ENCODE assay signal across 9 cellular contexts in the genomic region with DNA sequence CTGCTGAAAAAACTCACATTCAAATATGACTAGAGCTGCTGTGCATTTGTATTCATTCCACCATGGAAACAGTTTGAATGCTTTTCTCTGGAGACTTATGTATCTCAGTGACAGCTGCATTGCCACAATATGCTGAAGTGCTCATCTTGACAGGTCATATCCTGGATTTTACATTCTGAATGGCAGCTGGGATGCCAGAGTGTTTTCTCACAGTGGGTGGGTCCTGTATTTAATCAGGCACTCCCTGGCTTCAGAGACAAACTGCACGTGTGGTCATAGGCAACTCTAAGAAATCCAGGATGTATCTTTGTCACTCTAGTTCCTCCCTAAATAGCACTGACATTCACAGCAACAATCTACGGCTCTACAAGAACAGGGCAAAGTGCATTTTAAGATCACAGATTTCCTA.
DNase-seq lines count a peak whose midpoint lies in the region; ATAC-seq and TF ChIP-seq lines count a peak whose summit lies in the region.
"Had no signal": no experiment of that assay in that cellular context is flagged by ENCODE, and none has a peak within 500 bp of the region (broad histone marks: within the 10 kb centered on the region; RNA-seq: fewer than 3 reads in every experiment).

No MANE protein-coding gene starts in this region.

- no peaks in the 10 kb centered on the region for H3K27me3 ChIP-seq in CD4-positive, CD25-positive, alpha-beta regulatory T cell (ENCODE audit: control insufficient read depth, insufficient read depth, low read length)
- no peaks in the 10 kb centered on the region for H3K27me3 ChIP-seq in PC-3 (ENCODE audit: low read length)
- no peaks in the 10 kb centered on the region for H3K27me3 ChIP-seq in heart left ventricle

- in situ Hi-C loops in GM13976 (cut with MboI; ENCODE audit: low sequenced_read_pairs, unreplicated experiment): no loop called here

- peak overlapping the region; percentile 56 to 68 (median 60) for H3K27ac Mint-ChIP-seq in CD4-positive, CD25-positive, alpha-beta regulatory T cell
- no peak overlapping the region for H3K27ac Mint-ChIP-seq in endothelial cell (ENCODE audit: unreplicated experiment)

- CTCF ChIA-PET in PC-3 (lab: Charles Lee): interaction anchor here (0.9 kb wide), 1 partner anchor 14 kb away, joined by 4 read pairs; no protein-coding TSS in a partner anchor

- H3K27me3 Mint-ChIP-seq in CD4-positive, CD25-positive, alpha-beta regulatory T cell: no peaks in the 10 kb centered on the region
- H3K27me3 Mint-ChIP-seq in endothelial cell (ENCODE audit: unreplicated experiment): no peaks in the 10 kb centered on the region

- DNase-seq in CD4-positive, CD25-positive, alpha-beta regulatory T cell: no peak
- DNase-seq in PC-3 (peak; percentile 94), heart left ventricle (peak in 2 of 5 donors; percentile 12 to 43), epidermal melanocyte (ENCODE audit: insufficient read length, low spot score) (no peak), endothelial cell (ENCODE audit: low spot score) (no peak), GM13976 (ENCODE audit: low spot score) (no peak)

- H4K20me1 ChIP-seq in PC-3 (ENCODE audit: low read length): no peaks in the 10 kb centered on the region

- peak overlapping the region; percentile 62 for H2AFZ ChIP-seq in PC-3 (ENCODE audit: low read length)

- H3K36me3 Mint-ChIP-seq in CD4-positive, CD25-positive, alpha-beta regulatory T cell: peaks cover 18% of the 10 kb centered on the region
- no peaks in the 10 kb centered on the region for H3K36me3 Mint-ChIP-seq in endothelial cell (ENCODE audit: low read depth, unreplicated experiment)

- intact Hi-C loops in PC-3 (cut with micrococcal nuclease) (loop anchor here (1.0 to 5.0 kb wide), 3 partner anchors 75 to 193 kb away; a partner anchor contains a TSS), heart left ventricle (cut with DNase I) (loop anchor here in 1 of 10 donors (5.0 kb wide), 1 partner anchor 75 kb away; a partner anchor contains a TSS)

- POLR2A ChIA-PET in PC-3 (lab: Charles Lee; ENCODE audit: unreplicated experiment): no interaction called here

- no peak overlapping the region; the same call in 1 of the 2 replicates for H3K9ac ChIP-seq in PC-3 (ENCODE audit: low read length)

- TF ChIP-seq POLR2A in heart left ventricle (IDR thresholded peaks at IDR 0.05): no peak

- H3K4me2 ChIP-seq in PC-3 (ENCODE audit: low read length): peak overlapping the region; percentile 58

- WGBS in heart left ventricle, 4 donors: 8 to 15% (median 9%) methylated on average over 2 of the region's 2 CpGs

- H3K9me3 Mint-ChIP-seq in CD4-positive, CD25-positive, alpha-beta regulatory T cell: no peaks in the 10 kb centered on the region
- H3K9me3 Mint-ChIP-seq in endothelial cell (ENCODE audit: unreplicated experiment): no peaks in the 10 kb centered on the region

- H3K36me3 ChIP-seq in CD4-positive, CD25-positive, alpha-beta regulatory T cell (ENCODE audit: control insufficient read depth, insufficient read depth, low read length): no peaks in the 10 kb centered on the region
- H3K36me3 ChIP-seq in PC-3 (ENCODE audit: low read depth, low read length) (no peaks in the 10 kb centered on the region), heart left ventricle (no peaks in the 10 kb centered on the region)

- H3K4me1 Mint-ChIP-seq in CD4-positive, CD25-positive, alpha-beta regulatory T cell: peaks cover 27 to 52% (median 46%) of the 10 kb centered on the region in 4 donors
- peaks cover 10% of the 10 kb centered on the region for H3K4me1 Mint-ChIP-seq in endothelial cell (ENCODE audit: unreplicated experiment)

- peaks cover 12% of the 10 kb centered on the region for H3K4me1 ChIP-seq in CD4-positive, CD25-positive, alpha-beta regulatory T cell (ENCODE audit: control insufficient read depth, insufficient read depth, low read length, poor library complexity, severe bottlenecking)
- H3K4me1 ChIP-seq in PC-3 (ENCODE audit: insufficient read depth, low read length): peaks cover 35% of the 10 kb centered on the region
- peaks cover 0 to 51% (median 13%) of the 10 kb centered on the region in 12 donors for H3K4me1 ChIP-seq in heart left ventricle

- H3K27ac ChIP-seq in CD4-positive, CD25-positive, alpha-beta regulatory T cell (ENCODE audit: insufficient read depth, low read length, poor library complexity, severe bottlenecking): peak overlapping the region; percentile 11
- H3K27ac ChIP-seq in PC-3 (ENCODE audit: low read length): peak overlapping the region; percentile 61
- peak overlapping the region in 7 of 12 donors; percentile 6 to 90 (median 54) for H3K27ac ChIP-seq in heart left ventricle
- H3K27ac ChIP-seq: HL-60 had no signal

- peak overlapping the region in 1 of 4 donors; percentile 79 for H3K4me3 Mint-ChIP-seq in CD4-positive, CD25-positive, alpha-beta regulatory T cell
- no peak overlapping the region for H3K4me3 Mint-ChIP-seq in endothelial cell (ENCODE audit: unreplicated experiment)

- H3K9me2 ChIP-seq in PC-3 (replicated peaks; ENCODE audit: low read length): no peaks in the 10 kb centered on the region

- no TSS peak for BruUV-seq in PC-3 (replicated peaks; lab: Mats Ljungman, UMichigan)

- H3K4me3 ChIP-seq in CD4-positive, CD25-positive, alpha-beta regulatory T cell (ENCODE audit: low read depth, low read length): peak overlapping the region; percentile 51
- H3K4me3 ChIP-seq in PC-3 (ENCODE audit: low read length) (peak overlapping the region; percentile 6; the same call in 1 of the 2 replicates), heart left ventricle (no peak overlapping the region)

- H3F3A ChIP-seq in PC-3 (ENCODE audit: low read length, unreplicated experiment): no peaks in the 10 kb centered on the region

- TF ChIP-seq CTCF in PC-3 (conservative IDR thresholded peaks at IDR 0.05; ENCODE audit: low read depth, low read length) (no peak), heart left ventricle (IDR thresholded peaks at IDR 0.05) (no peak), endothelial cell (IDR thresholded peaks at IDR 0.05; ENCODE audit: unreplicated experiment) (no peak), GM13976 (IDR thresholded peaks at IDR 0.05; ENCODE audit: borderline replicate concordance, control extremely low read depth, extremely low read depth, insufficient read depth, missing control alignments) (no peak)

- H3K9me3 ChIP-seq in CD4-positive, CD25-positive, alpha-beta regulatory T cell (ENCODE audit: control insufficient read depth in 2 of 2, low read length in 2 of 2): no peaks in the 10 kb centered on the region
- H3K9me3 ChIP-seq in PC-3 (ENCODE audit: low read length) (no peaks in the 10 kb centered on the region), heart left ventricle (no peaks in the 10 kb centered on the region)

- no peaks in the 10 kb centered on the region for H3K79me2 ChIP-seq in PC-3 (ENCODE audit: low read length)

- ATAC-seq in CD4-positive, CD25-positive, alpha-beta regulatory T cell (ENCODE audit: low read depth in 2 of 2): peak; percentile 18 to 33
- ATAC-seq in GM19043 (IDR thresholded peaks at IDR 0.05; ENCODE audit: low read depth, unreplicated experiment): peak; percentile 22
- ATAC-seq in HG03342 (IDR thresholded peaks at IDR 0.05; ENCODE audit: unreplicated experiment): peak; percentile 42
- ATAC-seq in PC-3: peak; percentile 83
- ATAC-seq in heart left ventricle: peak; percentile 47 to 72 (median 61)

Comparison
In these comparisons a context has a peak if more than half of its experiments do, and no peak if none do; other contexts are left out.
1. ATAC-seq: peak in every context shown above with its lines; median percentile 83 in PC-3; 61 in heart left ventricle; 42 in HG03342; 26 in CD4-positive, CD25-positive, alpha-beta regulatory T cell; 22 in GM19043.
2. H3K27ac ChIP-seq: peak in every context shown above with its lines; median percentile 61 in PC-3; 54 in heart left ventricle; 11 in CD4-positive, CD25-positive, alpha-beta regulatory T cell.
3. H3K4me3 ChIP-seq: peak in CD4-positive, CD25-positive, alpha-beta regulatory T cell (single experiment) and PC-3 (single experiment); none in heart left ventricle (0 of 12).